8 cellular contexts compared by ENCODE assay signal in genomic region chr3:189324538-189325138, GRCh38.
DNase-seq lines count a peak whose midpoint lies in the region; ATAC-seq and TF ChIP-seq lines count a peak whose summit lies in the region.

No MANE protein-coding gene starts in this region.

- H3K9me3 Mint-ChIP-seq in Caco-2 (ENCODE audit: unreplicated experiment): no peaks in the 10 kb centered on the region
- peaks cover 34% of the 10 kb centered on the region for H3K9me3 Mint-ChIP-seq in activated T-helper 1 cell treated with anti-CD3 and anti-CD28 coated beads, Interleukin-12 subunit alpha, Interleukin-12 subunit beta, Interleukin-2, Interleukin-4 antibody, amounts not matched to agents 30 ng/mL and 10 ng/mL and 1 ng/mL, durations not matched to agents 14 hours and 24 hours and 36 hours

- H3K27me3 ChIP-seq in Caco-2 (replicated peaks; ENCODE audit: control insufficient read depth, insufficient read depth, low read length) (no peaks in the 10 kb centered on the region), PC-9 (ENCODE audit: insufficient read depth, low read depth) (no peaks in the 10 kb centered on the region)

- no peak overlapping the region for H2AFZ ChIP-seq in PC-9

- H3K4me2 ChIP-seq in PC-9: peak overlapping the region; percentile 56

- H3K36me3 Mint-ChIP-seq in Caco-2 (ENCODE audit: insufficient read depth, unreplicated experiment): no peaks in the 10 kb centered on the region
- H3K36me3 Mint-ChIP-seq in activated T-helper 1 cell treated with anti-CD3 and anti-CD28 coated beads, Interleukin-12 subunit alpha, Interleukin-12 subunit beta, Interleukin-2, Interleukin-4 antibody, amounts not matched to agents 30 ng/mL and 10 ng/mL and 1 ng/mL, durations not matched to agents 14 hours and 24 hours and 36 hours (ENCODE audit: low read depth): peaks cover 39% of the 10 kb centered on the region

- H3K36me3 ChIP-seq in Caco-2 (ENCODE audit: control insufficient read depth, insufficient read depth, low read length) (no peaks in the 10 kb centered on the region), PC-9 (ENCODE audit: low read depth) (peaks cover 34% of the 10 kb centered on the region)

- H3K4me3 ChIP-seq in Caco-2 (ENCODE audit: low read depth, low read length) (no peak overlapping the region), PC-9 (no peak overlapping the region)

- peak overlapping the region; percentile 79 for H3K27ac Mint-ChIP-seq in Caco-2 (ENCODE audit: unreplicated experiment)
- peak overlapping the region; percentile 99 for H3K27ac Mint-ChIP-seq in activated T-helper 1 cell treated with anti-CD3 and anti-CD28 coated beads, Interleukin-12 subunit alpha, Interleukin-12 subunit beta, Interleukin-2, Interleukin-4 antibody, amounts not matched to agents 30 ng/mL and 10 ng/mL and 1 ng/mL, durations not matched to agents 14 hours and 24 hours and 36 hours

- H3K4me1 ChIP-seq in Caco-2 (peaks cover 32% of the 10 kb centered on the region), PC-9 (replicated peaks; ENCODE audit: insufficient read depth) (peaks cover 40% of the 10 kb centered on the region)

- H3K9me3 ChIP-seq in Caco-2 (no peaks in the 10 kb centered on the region), PC-9 (ENCODE audit: insufficient read depth, low read depth) (peaks cover 62% of the 10 kb centered on the region)

- TF ChIP-seq CTCF in Caco-2 (IDR thresholded peaks at IDR 0.05; ENCODE audit: insufficient read depth in 1 of 2, low read depth in 1 of 2, low read length in 1 of 2, severe bottlenecking in 1 of 2, unreplicated experiment in 1 of 2) (no peak), PC-9 (conservative IDR thresholded peaks at IDR 0.05) (no peak)

- CTCF ChIA-PET in Caco-2 (lab: Charles Lee): interaction anchor here (0.6 kb wide), 1 partner anchor 620 kb away, joined by 4 read pairs; no protein-coding TSS in a partner anchor
- CTCF ChIA-PET in PC-9 (lab: Charles Lee): interaction anchor here (0.6 to 2.5 kb wide), 10 partner anchors 15 to 1586 kb away, joined by 3 to 19 read pairs (median 4); no protein-coding TSS in a partner anchor

- peaks cover 41% of the 10 kb centered on the region for H3F3A ChIP-seq in PC-9 (ENCODE audit: insufficient read depth, low read depth)

- no peaks in the 10 kb centered on the region for H4K20me1 ChIP-seq in PC-9 (ENCODE audit: insufficient read depth)

- H3K9me2 ChIP-seq in PC-9 (ENCODE audit: insufficient read depth): no peaks in the 10 kb centered on the region

- H3K27me3 Mint-ChIP-seq in Caco-2 (ENCODE audit: insufficient read depth, unreplicated experiment): no peaks in the 10 kb centered on the region
- H3K27me3 Mint-ChIP-seq in activated T-helper 1 cell treated with anti-CD3 and anti-CD28 coated beads, Interleukin-12 subunit alpha, Interleukin-12 subunit beta, Interleukin-2, Interleukin-4 antibody, amounts not matched to agents 30 ng/mL and 10 ng/mL and 1 ng/mL, durations not matched to agents 14 hours and 24 hours and 36 hours (ENCODE audit: insufficient read depth): peaks cover 3% of the 10 kb centered on the region

- no TSS peak for BruUV-seq in Caco-2 (replicated peaks; lab: Mats Ljungman, UMichigan)
- BruUV-seq in PC-9 (replicated peaks; lab: Mats Ljungman, UMichigan): no TSS peak

- peak; percentile 100 for ATAC-seq in GM21423 (IDR thresholded peaks at IDR 0.05; ENCODE audit: unreplicated experiment)

- H3K4me1 Mint-ChIP-seq in Caco-2 (ENCODE audit: low read depth, unreplicated experiment): peaks cover 14% of the 10 kb centered on the region
- peaks cover 72% of the 10 kb centered on the region for H3K4me1 Mint-ChIP-seq in activated T-helper 1 cell treated with anti-CD3 and anti-CD28 coated beads, Interleukin-12 subunit alpha, Interleukin-12 subunit beta, Interleukin-2, Interleukin-4 antibody, amounts not matched to agents 30 ng/mL and 10 ng/mL and 1 ng/mL, durations not matched to agents 14 hours and 24 hours and 36 hours (ENCODE audit: low read depth)

- DNase-seq in Caco-2: peak; percentile 69 to 84
- DNase-seq in HT-29 (ENCODE audit: low spot score): peak; percentile 97
- peak; percentile 92 to 100 for DNase-seq in PC-9
- DNase-seq in activated T-helper 1 cell treated with anti-CD3 and anti-CD28 coated beads, Interleukin-12 subunit alpha, Interleukin-12 subunit beta, Interleukin-2, Interleukin-4 antibody, amounts not matched to agents 30 ng/mL and 10 ng/mL and 1 ng/mL, durations not matched to agents 14 hours and 24 hours and 36 hours (ENCODE audit: low spot score): peak; percentile 85
- peak; percentile 81 for DNase-seq in left kidney (ENCODE audit: low read depth, low spot score)
- peak; percentile 82 for DNase-seq in stimulated activated CD8-positive, alpha-beta memory T cell treated with anti-CD3 and anti-CD28 coated beads, Interleukin-4, amount 100 ng/mL, for 48 hours
- no peak for DNase-seq in middle frontal gyrus (ENCODE audit: extremely low spot score, low spot score)

- H3K4me3 Mint-ChIP-seq in Caco-2 (ENCODE audit: unreplicated experiment): peak overlapping the region; percentile 41
- peak overlapping the region; percentile 83 for H3K4me3 Mint-ChIP-seq in activated T-helper 1 cell treated with anti-CD3 and anti-CD28 coated beads, Interleukin-12 subunit alpha, Interleukin-12 subunit beta, Interleukin-2, Interleukin-4 antibody, amounts not matched to agents 30 ng/mL and 10 ng/mL and 1 ng/mL, durations not matched to agents 14 hours and 24 hours and 36 hours

- H3K79me2 ChIP-seq in PC-9 (ENCODE audit: low read depth): no peaks in the 10 kb centered on the region

- POLR2A ChIA-PET in Caco-2 (lab: Charles Lee) (interaction anchor here (0.6 kb wide), 1 partner anchor 1968 kb away, joined by 6 read pairs; no protein-coding TSS in a partner anchor), PC-9 (lab: Charles Lee; ENCODE audit: unreplicated experiment) (interaction anchor here (0.5 to 2.2 kb wide), 11 partner anchors 13 to 568 kb away, joined by 3 to 15 read pairs (median 4); no protein-coding TSS in a partner anchor)

- intact Hi-C loops in Caco-2 (cut with micrococcal nuclease; ENCODE audit: unreplicated experiment): loop anchor here (1.0 to 2.0 kb wide), 2 partner anchors 8 to 20 kb away; no protein-coding TSS in a partner anchor
- intact Hi-C loops in PC-9 (cut with micrococcal nuclease; ENCODE audit: unreplicated experiment): loop anchor here (1.0 to 10.0 kb wide), 17 partner anchors 8 to 1590 kb away; no protein-coding TSS in a partner anchor
- intact Hi-C loops in activated T-helper 1 cell treated with anti-CD3 and anti-CD28 coated beads, Interleukin-12 subunit alpha, Interleukin-12 subunit beta, Interleukin-2, Interleukin-4 antibody, amounts not matched to agents 30 ng/mL and 10 ng/mL and 1 ng/mL, durations not matched to agents 14 hours and 24 hours and 36 hours (cut with micrococcal nuclease): loop anchor here (1.0 to 10.0 kb wide), 16 partner anchors 19 to 1582 kb away; partner anchors contain the start of gene IL1RAP

- H3K27ac ChIP-seq in PC-9: peak overlapping the region; percentile 89
